In the genomic region with DNA sequence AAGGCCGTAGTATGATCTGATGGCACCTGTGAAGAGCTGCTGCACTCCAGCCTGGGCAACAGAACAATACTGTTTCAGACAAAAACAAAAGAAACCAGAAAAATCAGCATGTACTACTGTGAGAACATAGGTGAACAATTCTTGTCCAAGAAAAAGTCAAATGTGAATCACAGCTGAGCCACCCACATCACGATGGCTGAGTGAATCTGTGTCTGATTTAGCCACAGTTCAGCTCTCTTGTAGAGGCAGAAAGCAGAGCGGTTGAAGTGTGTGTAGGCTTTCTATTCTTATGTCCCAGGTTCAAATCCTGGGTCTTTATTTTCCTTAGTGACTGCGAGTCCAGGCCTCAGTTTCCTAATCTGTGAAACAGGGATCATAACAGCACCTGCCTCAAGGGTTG, we compare ENCODE assay signal across 1 cellular context.
TF ChIP-seq lines count a peak whose summit lies in the region.

No MANE protein-coding gene starts in this region.

TF ChIP-seq in HCT116, 20 proteins besides CTCF, POLR2A, EP300 and RAD21 (continued from another document):
- TF ChIP-seq ZNF274 (IDR thresholded peaks at IDR 0.05; ENCODE audit: low read depth, low read length) (no peak), EZH2phosphoT487 (IDR thresholded peaks at IDR 0.05; ENCODE audit: borderline replicate concordance) (no peak), REST (IDR thresholded peaks at IDR 0.05; ENCODE audit: low read depth) (no peak)
